In the genomic region with DNA sequence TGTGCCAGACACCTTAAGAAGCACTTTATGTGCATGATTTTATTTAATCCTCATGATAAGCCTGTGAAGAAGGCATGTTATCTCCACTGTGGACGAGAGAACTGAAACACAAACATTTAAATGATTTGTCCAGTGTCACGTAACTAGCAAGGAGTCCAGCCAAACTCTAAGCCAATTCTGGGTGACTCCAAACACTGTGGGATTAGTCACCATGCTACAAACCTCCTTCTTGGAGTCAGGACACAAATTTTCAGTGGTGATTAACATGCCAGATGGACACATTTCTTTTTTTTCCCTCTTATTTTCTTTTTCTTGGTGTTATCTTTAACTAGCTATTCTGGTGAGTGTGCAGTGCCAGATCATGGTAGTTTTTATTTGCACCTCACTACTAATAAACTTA, we compare ENCODE assay signal across 21 cellular contexts.
DNase-seq lines count a peak whose midpoint lies in the region; ATAC-seq and TF ChIP-seq lines count a peak whose summit lies in the region.
"Had no signal": no experiment of that assay in that cellular context is flagged by ENCODE, and none has a peak within 500 bp of the region (broad histone marks: within the 10 kb centered on the region; RNA-seq: fewer than 3 reads in every experiment).

No MANE protein-coding gene starts in this region.

- peaks cover 7% of the 10 kb centered on the region for H3K4me1 ChIP-seq in ACC112 (ENCODE audit: control insufficient read depth, insufficient read depth, low read length, unreplicated experiment)
- H3K4me1 ChIP-seq: colonic mucosa, sigmoid colon, uterus had no signal

- no peak overlapping the region for H3K27ac Mint-ChIP-seq in activated CD8-positive, alpha-beta T cell treated with anti-CD3 and anti-CD28 coated beads for 36 hours
- H3K27ac Mint-ChIP-seq: activated naive CD8-positive, alpha-beta T cell; B cell; neural progenitor cell had no signal

- no peaks in the 10 kb centered on the region for H3K36me3 ChIP-seq in ACC112 (ENCODE audit: insufficient read depth, low read length)
- H3K36me3 ChIP-seq: colonic mucosa, neural progenitor cell, sigmoid colon, uterus had no signal

- H3K79me2 ChIP-seq in ACC112 (ENCODE audit: control insufficient read depth, insufficient read depth, low read length, unreplicated experiment), result no peaks in the 10 kb centered on the region

- intact Hi-C loops in left ventricle myocardium superior (cut with micrococcal nuclease), result no loop called here
- intact Hi-C loops in activated CD8-positive, alpha-beta T cell treated with anti-CD3 and anti-CD28 coated beads for 36 hours (cut with micrococcal nuclease), result no loop called here

- no peak overlapping the region for H3K4me3 Mint-ChIP-seq in activated CD8-positive, alpha-beta T cell treated with anti-CD3 and anti-CD28 coated beads for 36 hours
- H3K4me3 Mint-ChIP-seq: activated naive CD8-positive, alpha-beta T cell; B cell; neural progenitor cell had no signal

- peaks cover 8% of the 10 kb centered on the region for H3K4me1 Mint-ChIP-seq in activated CD8-positive, alpha-beta T cell treated with anti-CD3 and anti-CD28 coated beads for 36 hours (ENCODE audit: low read depth)
- H3K4me1 Mint-ChIP-seq: B cell had no signal

- CTCF ChIA-PET in activated CD8-positive, alpha-beta T cell treated with anti-CD3 and anti-CD28 coated beads for 36 hours (lab: Charles Lee), result interaction anchor here (1.0 kb wide), 1 partner anchor 352 kb away, joined by 3 read pairs; no protein-coding TSS in a partner anchor

- H3K9me3 Mint-ChIP-seq in activated CD8-positive, alpha-beta T cell treated with anti-CD3 and anti-CD28 coated beads for 36 hours, result peaks cover 9% of the 10 kb centered on the region

- no peaks in the 10 kb centered on the region for H3K27me3 Mint-ChIP-seq in activated CD8-positive, alpha-beta T cell treated with anti-CD3 and anti-CD28 coated beads for 36 hours
- H3K27me3 Mint-ChIP-seq: activated naive CD8-positive, alpha-beta T cell; B cell had no signal

- H2AFZ ChIP-seq in ACC112 (ENCODE audit: low read length, unreplicated experiment), result peak overlapping the region; percentile 37
- H2AFZ ChIP-seq: neural progenitor cell had no signal

- no peak for TF ChIP-seq CTCF in activated CD8-positive, alpha-beta T cell treated with anti-CD3 and anti-CD28 coated beads for 36 hours (IDR thresholded peaks at IDR 0.05)

- H3K27ac ChIP-seq in ACC112 (ENCODE audit: low read depth, low read length), result no peak overlapping the region
- H3K27ac ChIP-seq: colonic mucosa, neural progenitor cell, sigmoid colon, uterus had no signal

- H3K36me3 Mint-ChIP-seq in activated CD8-positive, alpha-beta T cell treated with anti-CD3 and anti-CD28 coated beads for 36 hours (ENCODE audit: low read depth), result no peaks in the 10 kb centered on the region
- H3K36me3 Mint-ChIP-seq: activated naive CD8-positive, alpha-beta T cell had no signal

- H3K27me3 ChIP-seq in ACC112 (ENCODE audit: insufficient read depth, low read length), result no peaks in the 10 kb centered on the region
- H3K27me3 ChIP-seq: colonic mucosa, neural progenitor cell, sigmoid colon, uterus had no signal

- DNase-seq in GM04503 (ENCODE audit: low read depth) (peak; percentile 87), amniotic epithelial cell (ENCODE audit: low read depth) (peak; percentile 5), left ventricle myocardium superior (no peak)
- DNase-seq in activated CD8-positive, alpha-beta T cell treated with anti-CD3 and anti-CD28 coated beads for 36 hours, result no peak
- no peak for DNase-seq in stimulated activated CD4-positive, alpha-beta T cell treated with anti-CD3 and anti-CD28 coated beads, Interleukin-2, amount 100 ng/mL, for 24 hours
- DNase-seq: activated CD4-positive, alpha-beta T cell treated with anti-CD3 and anti-CD28 coated beads for 48 hours; activated T-cell treated with anti-CD3 and anti-CD28 coated beads, Interleukin-2, amount 50 U/mL, for 1 hour; colonic mucosa; erythroblast; mesendoderm; NCI-H2107; sigmoid colon; stimulated activated naive CD4-positive, alpha-beta T cell treated with Interleukin-2 at 50 U/mL for 16 hours; T-helper 9 cell; uterus had no signal

- ATAC-seq in left ventricle myocardium superior (peak; percentile 36), GM21390 (IDR thresholded peaks at IDR 0.05; ENCODE audit: unreplicated experiment) (no peak), GM21529 (IDR thresholded peaks at IDR 0.05; ENCODE audit: unreplicated experiment) (no peak)
- no peak for ATAC-seq in activated CD8-positive, alpha-beta T cell treated with anti-CD3 and anti-CD28 coated beads for 36 hours

- peak overlapping the region; percentile 14 for H3K4me3 ChIP-seq in ACC112 (ENCODE audit: low read depth, low read length)
- H3K4me3 ChIP-seq: colonic mucosa, neural progenitor cell, sigmoid colon, uterus had no signal

- POLR2A ChIA-PET in activated CD8-positive, alpha-beta T cell treated with anti-CD3 and anti-CD28 coated beads for 36 hours (lab: Charles Lee), result interaction anchor here (1.0 kb wide), 1 partner anchor 11 kb away, joined by 3 read pairs; no protein-coding TSS in a partner anchor

Comparison
In these comparisons a context has a peak if more than half of its experiments do, and no peak if none do; other contexts are left out.
1. DNase-seq: peak in GM04503 (single experiment) and amniotic epithelial cell (single experiment); none in left ventricle myocardium superior (single experiment), activated CD8-positive, alpha-beta T cell treated with anti-CD3 and anti-CD28 coated beads for 36 hours (single experiment) and stimulated activated CD4-positive, alpha-beta T cell treated with anti-CD3 and anti-CD28 coated beads, Interleukin-2, amount 100 ng/mL, for 24 hours (0 of 2).